Comparison of ENCODE assay signal across 8 cellular contexts in the genomic region with DNA sequence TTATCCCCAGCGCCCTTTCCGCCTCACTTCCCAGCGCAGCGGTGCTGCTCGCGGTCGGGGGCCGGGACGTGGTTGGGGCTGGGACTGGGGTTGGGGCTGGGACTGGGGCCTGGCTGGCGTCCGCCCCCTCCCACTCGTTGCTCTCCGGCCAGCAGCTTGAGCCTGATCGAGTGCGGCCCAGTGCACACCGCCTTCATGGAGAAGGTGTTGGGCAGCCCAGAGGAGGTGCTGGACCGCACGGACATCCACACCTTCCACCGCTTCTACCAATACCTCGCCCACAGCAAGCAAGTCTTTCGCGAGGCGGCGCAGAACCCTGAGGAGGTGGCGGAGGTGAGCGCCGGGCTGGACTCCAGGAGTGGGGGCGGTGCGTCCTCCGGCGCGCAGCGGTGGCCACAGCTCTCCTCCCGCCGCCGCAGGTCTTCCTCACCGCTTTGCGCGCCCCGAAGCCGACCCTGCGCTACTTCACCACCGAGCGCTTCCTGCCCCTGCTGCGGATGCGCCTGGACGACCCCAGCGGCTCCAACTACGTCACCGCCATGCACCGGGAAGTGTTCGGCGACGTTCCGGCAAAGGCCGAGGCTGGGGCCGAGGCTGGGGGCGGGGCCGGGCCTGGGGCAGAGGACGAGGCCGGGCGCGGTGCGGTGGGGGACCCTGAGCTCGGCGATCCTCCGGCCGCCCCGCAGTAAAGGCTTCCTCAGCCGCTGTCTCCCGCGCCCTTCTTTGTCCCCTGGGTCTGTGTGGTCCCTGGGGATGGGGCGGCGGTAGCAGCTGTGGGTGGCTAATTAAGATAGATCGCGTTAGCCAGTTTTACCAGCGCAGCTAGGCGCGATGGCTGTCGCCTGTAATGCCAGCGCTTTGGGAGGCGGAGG. TPM values are rescaled to one million over a fixed set of nuclear protein-coding genes. Genes with fewer than 3 reads are reported as not detected.
DNase-seq lines count a peak whose midpoint lies in the region; ATAC-seq and TF ChIP-seq lines count a peak whose summit lies in the region.

No MANE protein-coding gene starts in this region.

- no peaks in the 10 kb centered on the region for H3K27me3 ChIP-seq in liver (ENCODE audit: control insufficient read depth in 4 of 4, insufficient read depth in 4 of 4, low read length in 3 of 4)

- no peak for TF ChIP-seq CTCF in liver (IDR thresholded peaks at IDR 0.05; ENCODE audit: low read depth, low read length, missing input control)

- peaks cover 0 to 20% (median 11%) of the 10 kb centered on the region in 4 donors for H3K4me1 ChIP-seq in liver (ENCODE audit: control insufficient read depth in 4 of 4, insufficient read depth in 4 of 4, low read length in 3 of 4)

- H3K9ac ChIP-seq in liver (ENCODE audit: low read depth in 1 of 2, low read length in 2 of 2) = peak overlapping the region; percentile 80 to 90

- H3K36me3 ChIP-seq in liver (ENCODE audit: control insufficient read depth in 4 of 4, insufficient read depth in 3 of 4, low read depth in 1 of 4, low read length in 3 of 4) = no peaks in the 10 kb centered on the region

- H3K4me3 ChIP-seq in liver (ENCODE audit: low read depth in 1 of 3, low read length in 3 of 3) = peak overlapping the region; percentile 71 to 85 (median 71)

- peak overlapping the region; percentile 88 to 93 for H3K27ac ChIP-seq in liver (ENCODE audit: low read depth in 1 of 2, low read length in 2 of 2)

- DNase-seq in AG08395 (ENCODE audit: low spot score) (peak; percentile 82), NCI-H526 treated with DMSO at 0.1 percent for 48 hours (lab: John Stamatoyannopoulos, UW) (peak; percentile 56), dermis microvascular lymphatic vessel endothelial cell (ENCODE audit: low read depth in 2 of 2) (peak; percentile 73 to 90)
- peak; percentile 46 to 54 for DNase-seq in activated CD4-positive, alpha-beta T cell treated with anti-CD3 and anti-CD28 coated beads, Interleukin-2, amount 50 U/mL, for 4 hours
- DNase-seq in stimulated activated CD4-positive, alpha-beta T cell treated with anti-CD3 and anti-CD28 coated beads, Interleukin-4, amount 100 ng/mL, for 4 hours = peak; percentile 65 to 72

- no peaks in the 10 kb centered on the region for H3K9me3 ChIP-seq in liver (ENCODE audit: control insufficient read depth in 4 of 4, low read length in 3 of 4)

- TF ChIP-seq RAD21 in liver (IDR thresholded peaks at IDR 0.05) = peak in 1 of 2 donors; percentile 49

- ATAC-seq in GM18907 (IDR thresholded peaks at IDR 0.05; ENCODE audit: unreplicated experiment) (peak; percentile 69), HG03159 (IDR thresholded peaks at IDR 0.05; ENCODE audit: unreplicated experiment) (peak; percentile 78)

- under 1% methylated on average over 82 of the region's 82 CpGs for WGBS in liver

TF ChIP-seq in liver, 16 proteins besides CTCF, POLR2A, EP300 and RAD21:
- TF ChIP-seq MAX (IDR thresholded peaks at IDR 0.05) (no peak), YY1 (IDR thresholded peaks at IDR 0.05) (peak; percentile 47), SP1 (IDR thresholded peaks at IDR 0.05) (no peak), NR2F2 (IDR thresholded peaks at IDR 0.05) (no peak), EGR1 (IDR thresholded peaks at IDR 0.05; ENCODE audit: low read depth in 2 of 2) (no peak), JUND (IDR thresholded peaks at IDR 0.05) (no peak), GABPA (IDR thresholded peaks at IDR 0.05 in 1 of 2, conservative IDR thresholded peaks at IDR 0.05 in 1 of 2) (peak in 1 of 2 donors; percentile 79), RXRA (IDR thresholded peaks at IDR 0.05) (peak in 1 of 2 donors; percentile 11)
- TF ChIP-seq, protein P1, sequence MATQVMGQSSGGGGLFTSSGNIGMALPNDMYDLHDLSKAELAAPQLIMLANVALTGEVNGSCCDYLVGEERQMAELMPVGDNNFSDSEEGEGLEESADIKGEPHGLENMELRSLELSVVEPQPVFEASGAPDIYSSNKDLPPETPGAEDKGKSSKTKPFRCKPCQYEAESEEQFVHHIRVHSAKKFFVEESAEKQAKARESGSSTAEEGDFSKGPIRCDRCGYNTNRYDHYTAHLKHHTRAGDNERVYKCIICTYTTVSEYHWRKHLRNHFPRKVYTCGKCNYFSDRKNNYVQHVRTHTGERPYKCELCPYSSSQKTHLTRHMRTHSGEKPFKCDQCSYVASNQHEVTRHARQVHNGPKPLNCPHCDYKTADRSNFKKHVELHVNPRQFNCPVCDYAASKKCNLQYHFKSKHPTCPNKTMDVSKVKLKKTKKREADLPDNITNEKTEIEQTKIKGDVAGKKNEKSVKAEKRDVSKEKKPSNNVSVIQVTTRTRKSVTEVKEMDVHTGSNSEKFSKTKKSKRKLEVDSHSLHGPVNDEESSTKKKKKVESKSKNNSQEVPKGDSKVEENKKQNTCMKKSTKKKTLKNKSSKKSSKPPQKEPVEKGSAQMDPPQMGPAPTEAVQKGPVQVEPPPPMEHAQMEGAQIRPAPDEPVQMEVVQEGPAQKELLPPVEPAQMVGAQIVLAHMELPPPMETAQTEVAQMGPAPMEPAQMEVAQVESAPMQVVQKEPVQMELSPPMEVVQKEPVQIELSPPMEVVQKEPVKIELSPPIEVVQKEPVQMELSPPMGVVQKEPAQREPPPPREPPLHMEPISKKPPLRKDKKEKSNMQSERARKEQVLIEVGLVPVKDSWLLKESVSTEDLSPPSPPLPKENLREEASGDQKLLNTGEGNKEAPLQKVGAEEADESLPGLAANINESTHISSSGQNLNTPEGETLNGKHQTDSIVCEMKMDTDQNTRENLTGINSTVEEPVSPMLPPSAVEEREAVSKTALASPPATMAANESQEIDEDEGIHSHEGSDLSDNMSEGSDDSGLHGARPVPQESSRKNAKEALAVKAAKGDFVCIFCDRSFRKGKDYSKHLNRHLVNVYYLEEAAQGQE (IDR thresholded peaks at IDR 0.05) = no peak

RNA-seq across cellular contexts. Expression of gene HSD17B1, which starts 1.8 kb away (rescaled TPM):
- total RNA-seq in dermis microvascular lymphatic vessel endothelial cell (0.38 and 0.39 TPM in 2 replicates), liver (1 to 10 TPM in 1 of 2 donors, under 1 TPM in 1; 0.67 to 1.0 TPM)
- polyA plus RNA-seq in liver = 1 to 10 TPM; 1.0 to 1.8 TPM

RNA-seq across cellular contexts. Expression of gene COASY, which starts 7.5 kb away (rescaled TPM):
- total RNA-seq in dermis microvascular lymphatic vessel endothelial cell = 9.1 and 12.8 TPM in 2 replicates
- total RNA-seq in liver = 10 to 100 TPM; 18.2 to 33.4 TPM
- 10 to 100 TPM; 70.0 to 78.1 TPM for polyA plus RNA-seq in liver

RNA-seq across cellular contexts. Expression of gene MLX, which starts 12.4 kb away (rescaled TPM):
- total RNA-seq in dermis microvascular lymphatic vessel endothelial cell (25.4 and 34.6 TPM in 2 replicates), liver (10 to 100 TPM; 19.4 to 40.0 TPM)
- 10 to 100 TPM; 29.2 to 35.1 TPM for polyA plus RNA-seq in liver

RNA-seq across cellular contexts. Expression of gene NAGLU, which starts 18.4 kb away (rescaled TPM):
- total RNA-seq in dermis microvascular lymphatic vessel endothelial cell = 19.3 and 42.9 TPM in 2 replicates
- 10 to 100 TPM; 20.5 to 37.4 TPM for total RNA-seq in liver
- 10 to 100 TPM; 15.5 to 41.2 TPM for polyA plus RNA-seq in liver

RNA-seq across cellular contexts. Expression of gene PSMC3IP, which starts 23.0 kb away (rescaled TPM):
- total RNA-seq in dermis microvascular lymphatic vessel endothelial cell (2.3 and 2.8 TPM in 2 replicates), liver (1 to 10 TPM; 1.3 to 3.0 TPM)
- polyA plus RNA-seq in liver = under 1 TPM; 0.58 to 0.88 TPM

Comparison
In these comparisons a context has a peak if more than half of its experiments do, and no peak if none do; other contexts are left out.
1. Peak in every context shown above with its lines: DNase-seq, ATAC-seq, H3K4me3 ChIP-seq and H3K27ac ChIP-seq.